ENCODE assay signal across 12 cellular contexts in genomic region chr1:9881838-9882249, GRCh38. TPM values are rescaled to one million over a fixed set of nuclear protein-coding genes. Genes with fewer than 3 reads are reported as not detected.
DNase-seq lines count a peak whose midpoint lies in the region; ATAC-seq and TF ChIP-seq lines count a peak whose summit lies in the region.
"Had no signal": no experiment of that assay in that cellular context is flagged by ENCODE, and none has a peak within 500 bp of the region (broad histone marks: within the 10 kb centered on the region; RNA-seq: fewer than 3 reads in every experiment).

No MANE protein-coding gene starts in this region.

- POLR2A ChIA-PET in naive thymus-derived CD4-positive, alpha-beta T cell (lab: Charles Lee): no interaction called here

- DNase-seq in DND-41 (no peak), LoVo (ENCODE audit: low spot score) (peak; percentile 33), astrocyte of the cerebellum (ENCODE audit: low read depth) (peak; percentile 61), DMS114 treated with DMSO at 0.1 percent for 48 hours (lab: John Stamatoyannopoulos, UW; ENCODE audit: unreplicated experiment) (no peak), nucleus accumbens (lab: John Stamatoyannopoulos, UW) (no peak), NCI-H2029 (lab: John Stamatoyannopoulos, UW) (no peak), occipital lobe (lab: John Stamatoyannopoulos, UW) (no peak)
- DNase-seq in naive thymus-derived CD4-positive, alpha-beta T cell: no peak
- DNase-seq: islet precursor cell, NCI-H524, spleen had no signal

- no peaks in the 10 kb centered on the region for H3K27me3 ChIP-seq in DND-41 (ENCODE audit: insufficient read depth, low read length, poor library complexity)
- H3K27me3 ChIP-seq in naive thymus-derived CD4-positive, alpha-beta T cell (ENCODE audit: control insufficient read depth in 2 of 2, insufficient read depth in 2 of 2, low read length in 2 of 2): no peaks in the 10 kb centered on the region
- H3K27me3 ChIP-seq: spleen had no signal

- H3K36me3 ChIP-seq in DND-41 (ENCODE audit: insufficient read depth, low read length): no peaks in the 10 kb centered on the region
- no peaks in the 10 kb centered on the region for H3K36me3 ChIP-seq in naive thymus-derived CD4-positive, alpha-beta T cell (ENCODE audit: control insufficient read depth in 2 of 3, insufficient read depth in 3 of 3, low read length in 3 of 3)

- H3K4me2 ChIP-seq in DND-41 (ENCODE audit: insufficient read depth, low read length): no peak overlapping the region

- in situ Hi-C loops in astrocyte of the cerebellum (cut with HindIII; ENCODE audit: low sequenced_read_pairs): no loop called here

- no peaks in the 10 kb centered on the region for H3K9me3 Mint-ChIP-seq in naive thymus-derived CD4-positive, alpha-beta T cell

- H3K4me3 ChIP-seq in DND-41 (ENCODE audit: low read depth in 1 of 2, low read length in 2 of 2) (no peak overlapping the region), astrocyte of the cerebellum (ENCODE audit: low read depth, low read length) (no peak overlapping the region)
- no peak overlapping the region for H3K4me3 ChIP-seq in naive thymus-derived CD4-positive, alpha-beta T cell (ENCODE audit: low read length)
- H3K4me3 ChIP-seq: spleen had no signal

- no peak overlapping the region for H2AFZ ChIP-seq in DND-41 (ENCODE audit: low read depth, low read length)

- intact Hi-C loops in naive thymus-derived CD4-positive, alpha-beta T cell (cut with micrococcal nuclease): no loop called here

- ATAC-seq in DND-41 (ENCODE audit: insufficient read depth, low read depth): peak; percentile 76
- ATAC-seq in naive thymus-derived CD4-positive, alpha-beta T cell: no peak
- ATAC-seq: activated CD4-positive, CD25-positive, alpha-beta regulatory T cell treated with anti-CD3 and anti-CD28 coated beads, Interleukin-2, amount 50 U/mL, for 24 hours had no signal

- CTCF ChIA-PET in naive thymus-derived CD4-positive, alpha-beta T cell (lab: Charles Lee): no interaction called here

- peaks cover 9 to 27% (median 14%) of the 10 kb centered on the region in 7 donors for H3K4me1 Mint-ChIP-seq in naive thymus-derived CD4-positive, alpha-beta T cell

- H3K4me3 Mint-ChIP-seq in naive thymus-derived CD4-positive, alpha-beta T cell: peak overlapping the region in 2 of 10 donors; percentile 6 to 45

- H3K9ac ChIP-seq in DND-41 (ENCODE audit: low read depth, low read length): no peak overlapping the region

- H3K4me1 ChIP-seq in DND-41 (ENCODE audit: insufficient read depth, low read length): peaks cover 11% of the 10 kb centered on the region
- peaks cover 0 to 23% of the 10 kb centered on the region in 2 donors for H3K4me1 ChIP-seq in naive thymus-derived CD4-positive, alpha-beta T cell (ENCODE audit: control insufficient read depth in 2 of 2, insufficient read depth in 2 of 2, low read length in 2 of 2)

- H3K27ac Mint-ChIP-seq in naive thymus-derived CD4-positive, alpha-beta T cell: peak overlapping the region in 8 of 9 donors; percentile 28 to 84 (median 56)

- H3K79me2 ChIP-seq in DND-41 (ENCODE audit: insufficient read depth, low read length): no peaks in the 10 kb centered on the region

- H3K27ac ChIP-seq in DND-41 (ENCODE audit: low read length): no peak overlapping the region; the same call in 1 of the 2 replicates
- H3K27ac ChIP-seq in naive thymus-derived CD4-positive, alpha-beta T cell (ENCODE audit: low read depth, low read length): no peak overlapping the region

- H3K27me3 Mint-ChIP-seq in naive thymus-derived CD4-positive, alpha-beta T cell: no peaks in the 10 kb centered on the region

- H3K36me3 Mint-ChIP-seq in naive thymus-derived CD4-positive, alpha-beta T cell: peaks cover 0 to 6% (median 0%) of the 10 kb centered on the region in 5 donors

- H4K20me1 ChIP-seq in DND-41 (ENCODE audit: insufficient read depth, low read length): peaks cover 9% of the 10 kb centered on the region; the same call in 1 of the 2 replicates

- no peaks in the 10 kb centered on the region for H3K9me3 ChIP-seq in DND-41 (ENCODE audit: insufficient read depth, low read length, severe bottlenecking)
- no peaks in the 10 kb centered on the region for H3K9me3 ChIP-seq in naive thymus-derived CD4-positive, alpha-beta T cell (ENCODE audit: control insufficient read depth in 2 of 3, low read length in 3 of 3)
- H3K9me3 ChIP-seq: spleen had no signal

- TF ChIP-seq CTCF in DND-41 (IDR thresholded peaks at IDR 0.05; ENCODE audit: borderline replicate concordance, extremely low read depth, low read length, poor library complexity, severe bottlenecking) (no peak), astrocyte of the cerebellum (IDR thresholded peaks at IDR 0.05; ENCODE audit: low read depth, low read length, missing control alignments) (no peak)

RNA-seq across cellular contexts. Expression of gene CTNNBIP1, which starts 28.2 kb away (rescaled TPM):
- 10 to 100 TPM in 1 of 5 experiments, 1 to 10 TPM in 4; 6.5 to 17.2 (median 7.4) TPM for total RNA-seq in naive thymus-derived CD4-positive, alpha-beta T cell
- 1 to 10 TPM; 5.3 to 6.5 TPM for polyA plus RNA-seq in naive thymus-derived CD4-positive, alpha-beta T cell
- total RNA-seq in occipital lobe: 40.1 TPM

RNA-seq across cellular contexts. Expression of gene CLSTN1, which starts 58.1 kb away (rescaled TPM):
- 100 to 1,000 TPM in 1 of 5 experiments, 10 to 100 TPM in 4; 68.6 to 116 (median 85.6) TPM for total RNA-seq in naive thymus-derived CD4-positive, alpha-beta T cell
- polyA plus RNA-seq in naive thymus-derived CD4-positive, alpha-beta T cell: 10 to 100 TPM; 16.9 to 40.2 TPM
- 129 TPM for total RNA-seq in occipital lobe

Comparison
In these comparisons a context has a peak if more than half of its experiments do, and no peak if none do; other contexts are left out.
1. DNase-seq: peak in LoVo (single experiment) and astrocyte of the cerebellum (single experiment); none in DND-41 (single experiment), naive thymus-derived CD4-positive, alpha-beta T cell (0 of 9), DMS114 treated with DMSO at 0.1 percent for 48 hours (single experiment), nucleus accumbens (0 of 56), NCI-H2029 (single experiment) and occipital lobe (single experiment).